In genomic region chr17:74748529-74749261, GRCh38 we compare ENCODE assay signal across 1 cellular context.
TF ChIP-seq lines count a peak whose summit lies in the region.

NHERF1 (plus strand) TSS chr17:74748628; CDS start chr17:74748847, 219 bp downstream.

TF ChIP-seq in HepG2, 621 proteins besides CTCF, POLR2A, EP300 and RAD21 (continued from another document and continues in another):
- TF ChIP-seq ZFP91 (CRISPR knock-in tag; IDR thresholded peaks at IDR 0.05; ENCODE audit: borderline replicate concordance) (no peak; the same call in 1 of the 2 replicates), ZGPAT (CRISPR knock-in tag; IDR thresholded peaks at IDR 0.05) (peak; percentile 93), PAWR (CRISPR knock-in tag; IDR thresholded peaks at IDR 0.05; ENCODE audit: borderline replicate concordance) (no peak), NR2F6 (IDR thresholded peaks at IDR 0.05) (no peak), NR2F6 (CRISPR knock-in tag; IDR thresholded peaks at IDR 0.05) (no peak; the same call in 1 of the 2 replicates), ZNF546 (CRISPR knock-in tag; conservative IDR thresholded peaks at IDR 0.05) (peak; percentile 68; the same call in 1 of the 2 replicates), THRA (CRISPR knock-in tag; IDR thresholded peaks at IDR 0.05; ENCODE audit: borderline replicate concordance) (peak; percentile 82), CREBL2 (CRISPR knock-in tag; IDR thresholded peaks at IDR 0.05; ENCODE audit: borderline replicate concordance) (peak; percentile 93), IKZF5 (CRISPR knock-in tag; IDR thresholded peaks at IDR 0.05) (peak; percentile 54; the same call in 1 of the 2 replicates), ZFP41 (CRISPR knock-in tag; IDR thresholded peaks at IDR 0.05; ENCODE audit: borderline replicate concordance) (peak; percentile 48; the same call in 1 of the 2 replicates), RNF2 (conservative IDR thresholded peaks at IDR 0.05; ENCODE audit: low read depth) (no peak; the same call in 1 of the 2 replicates), ZFP1 (CRISPR knock-in tag; IDR thresholded peaks at IDR 0.05) (peak; percentile 73; the same call in 1 of the 2 replicates), ZNF550 (CRISPR knock-in tag; IDR thresholded peaks at IDR 0.05; ENCODE audit: borderline replicate concordance) (0 out of 2 replicates have a peak, but pooled peaks have one; percentile 43), ZNF597 (CRISPR knock-in tag; IDR thresholded peaks at IDR 0.05) (0 out of 2 replicates have a peak, but pooled peaks have one; percentile 50), SCMH1 (CRISPR knock-in tag; IDR thresholded peaks at IDR 0.05; ENCODE audit: borderline replicate concordance) (no peak), XBP1 (CRISPR knock-in tag; IDR thresholded peaks at IDR 0.05) (peak; percentile 93), ZBTB25 (CRISPR knock-in tag; IDR thresholded peaks at IDR 0.05) (peak; percentile 88), ZNF44 (CRISPR knock-in tag; IDR thresholded peaks at IDR 0.05) (peak; percentile 91), KLF11 (CRISPR knock-in tag; IDR thresholded peaks at IDR 0.05) (peak; percentile 90), ZBTB1 (CRISPR knock-in tag; IDR thresholded peaks at IDR 0.05; ENCODE audit: borderline replicate concordance) (no peak), HMG20A (CRISPR knock-in tag; IDR thresholded peaks at IDR 0.05; ENCODE audit: borderline replicate concordance) (no peak), SNAPC5 (CRISPR knock-in tag; IDR thresholded peaks at IDR 0.05; ENCODE audit: borderline replicate concordance) (no peak), SNAPC4 (CRISPR knock-in tag; IDR thresholded peaks at IDR 0.05) (no peak; the same call in 1 of the 2 replicates), ZNF142 (CRISPR knock-in tag; IDR thresholded peaks at IDR 0.05) (peak; percentile 88; the same call in 1 of the 2 replicates), MTF2 (CRISPR knock-in tag; IDR thresholded peaks at IDR 0.05; ENCODE audit: borderline replicate concordance) (0 out of 2 replicates have a peak, but pooled peaks have one; percentile 11), ZNF75D (CRISPR knock-in tag; IDR thresholded peaks at IDR 0.05; ENCODE audit: borderline replicate concordance) (no peak), RBM22 (optimal IDR thresholded peaks at IDR 0.05; ENCODE audit: low read length) (peak; percentile 42), MAFF (IDR thresholded peaks at IDR 0.05; ENCODE audit: low read depth, low read length) (no peak), ZNF232 (CRISPR knock-in tag; IDR thresholded peaks at IDR 0.05; ENCODE audit: borderline replicate concordance) (peak; percentile 68; the same call in 1 of the 2 replicates), SYNCRIP (IDR thresholded peaks at IDR 0.05; ENCODE audit: insufficient read depth, low read depth, low read length) (no peak), ZNF333 (CRISPR knock-in tag; IDR thresholded peaks at IDR 0.05; ENCODE audit: borderline replicate concordance) (peak; percentile 98; the same call in 1 of the 2 replicates)
